ENCODE assay signal across 14 cellular contexts in the genomic region with DNA sequence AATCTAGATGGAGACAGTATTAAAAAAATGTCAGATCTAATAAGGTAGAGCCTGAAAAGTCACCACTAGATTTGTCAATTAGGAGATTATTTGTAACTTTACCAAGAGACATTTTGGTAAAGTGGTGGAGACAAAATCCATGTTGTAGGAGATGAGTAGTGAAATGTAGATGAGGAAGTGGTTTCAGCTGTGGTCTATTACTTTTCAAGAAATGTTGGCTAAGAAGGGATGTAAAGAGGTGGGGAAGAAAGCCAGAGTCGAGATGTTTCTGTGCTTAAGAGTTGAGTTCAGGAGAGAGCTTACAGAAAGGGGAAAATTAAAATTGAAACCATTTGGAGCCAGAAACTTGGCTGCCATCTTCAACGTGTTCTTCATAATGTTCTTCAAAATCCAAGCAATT.
"Had no signal": no experiment of that assay in that cellular context is flagged by ENCODE, and none has a peak within 500 bp of the region (broad histone marks: within the 10 kb centered on the region; RNA-seq: fewer than 3 reads in every experiment).

No MANE protein-coding gene starts in this region.

- H3K27me3 Mint-ChIP-seq: activated naive CD8-positive, alpha-beta T cell treated with anti-CD3 and anti-CD28 coated beads for 36 hours had no signal

- DNase-seq: activated CD4-positive, alpha-beta T cell treated with anti-CD3 and anti-CD28 coated beads, Interleukin-2, amount 50 U/mL, for 48 hours; activated CD4-positive, CD25-positive, alpha-beta regulatory T cell treated with anti-CD3 and anti-CD28 coated beads, Interleukin-2, amount 50 U/mL, for 72 hours; activated gamma-delta T cell; activated naive CD8-positive, alpha-beta T cell treated with anti-CD3 and anti-CD28 coated beads for 36 hours; activated T-cell treated with anti-CD3 and anti-CD28 coated beads, Interleukin-2, amount 50 U/mL, for 4 hours; esophagus squamous epithelium; foreskin melanocyte; head of caudate nucleus; left colon; mucosa of descending colon; natural killer cell; nucleus accumbens; right cardiac atrium; thyroid gland had no signal

- ATAC-seq: activated T-cell treated with anti-CD3 and anti-CD28 coated beads, Interleukin-2, amount 50 U/mL, for 4 hours; left colon; mucosa of descending colon; natural killer cell; right cardiac atrium had no signal

- H3K36me3 Mint-ChIP-seq: activated naive CD8-positive, alpha-beta T cell treated with anti-CD3 and anti-CD28 coated beads for 36 hours; natural killer cell had no signal

- H3K4me3 Mint-ChIP-seq: activated naive CD8-positive, alpha-beta T cell treated with anti-CD3 and anti-CD28 coated beads for 36 hours; activated T-cell treated with anti-CD3 and anti-CD28 coated beads, Interleukin-2, amount 50 U/mL, for 4 hours; natural killer cell had no signal

- H3K27ac Mint-ChIP-seq: activated naive CD8-positive, alpha-beta T cell treated with anti-CD3 and anti-CD28 coated beads for 36 hours; natural killer cell had no signal

- H3K9me3 Mint-ChIP-seq: activated naive CD8-positive, alpha-beta T cell treated with anti-CD3 and anti-CD28 coated beads for 36 hours; activated T-cell treated with anti-CD3 and anti-CD28 coated beads, Interleukin-2, amount 50 U/mL, for 4 hours; natural killer cell had no signal
